In genomic region chr1:233114860-233115259, GRCh38 we compare ENCODE assay signal across 14 cellular contexts.
DNase-seq lines count a peak whose midpoint lies in the region; ATAC-seq and TF ChIP-seq lines count a peak whose summit lies in the region.
"Had no signal": no experiment of that assay in that cellular context is flagged by ENCODE, and none has a peak within 500 bp of the region (broad histone marks: within the 10 kb centered on the region; RNA-seq: fewer than 3 reads in every experiment).

No MANE protein-coding gene starts in this region.

- H3K27ac Mint-ChIP-seq in CD8-positive, alpha-beta memory T cell = peak overlapping the region in 1 of 8 donors; percentile 37
- H3K27ac Mint-ChIP-seq: CD4-positive, CD25-positive, alpha-beta regulatory T cell had no signal

- H3K27ac ChIP-seq in ACC112 (ENCODE audit: low read depth, low read length) = peak overlapping the region; percentile 98
- peak overlapping the region; percentile 77 for H3K27ac ChIP-seq in HL-60 (replicated peaks)
- peak overlapping the region; percentile 6 for H3K27ac ChIP-seq in lower lobe of right lung
- H3K27ac ChIP-seq in CD8-positive, alpha-beta memory T cell (ENCODE audit: low read depth, low read length) = no peak overlapping the region
- H3K27ac ChIP-seq: right atrium auricular region had no signal

- peak; percentile 24 to 27 for ATAC-seq in lower lobe of right lung

- H3K27me3 Mint-ChIP-seq in CD8-positive, alpha-beta memory T cell = no peaks in the 10 kb centered on the region
- H3K27me3 Mint-ChIP-seq: CD4-positive, CD25-positive, alpha-beta regulatory T cell had no signal

- H3K4me3 ChIP-seq in ACC112 (ENCODE audit: low read depth, low read length) = no peak overlapping the region; the same call in 1 of the 2 replicates
- no peak overlapping the region for H3K4me3 ChIP-seq in HL-60 (replicated peaks; ENCODE audit: insufficient read depth, low read length)
- H3K4me3 ChIP-seq in lower lobe of right lung = no peak overlapping the region
- H3K4me3 ChIP-seq in CD8-positive, alpha-beta memory T cell (ENCODE audit: low read length) = no peak overlapping the region
- H3K4me3 ChIP-seq: right atrium auricular region, transverse colon had no signal

- DNase-seq in HL-60 (ENCODE audit: low read depth in 1 of 2, low spot score in 1 of 2) = peak; percentile 60 to 74
- DNase-seq in UCSD-AML1 (lab: John Stamatoyannopoulos, UW; ENCODE audit: unreplicated experiment) = peak; percentile 45
- DNase-seq in lower lobe of right lung = no peak
- DNase-seq in inferior parietal cortex (ENCODE audit: extremely low spot score) = no peak
- no peak for DNase-seq in CD8-positive, alpha-beta memory T cell
- DNase-seq in NCI-H128 (lab: John Stamatoyannopoulos, UW; ENCODE audit: unreplicated experiment) = no peak
- DNase-seq in erythroblast (lab: John Stamatoyannopoulos, UW) = no peak
- DNase-seq: CD4-positive, CD25-positive, alpha-beta regulatory T cell; effector memory CD4-positive, alpha-beta T cell; NCI-H1092 treated with DMSO at 0.1 percent for 48 hours; NCI-H82; transverse colon had no signal

- H3K27me3 ChIP-seq in ACC112 (ENCODE audit: insufficient read depth, low read length) (no peaks in the 10 kb centered on the region), HL-60 (ENCODE audit: insufficient read depth, poor library complexity, severe bottlenecking) (no peaks in the 10 kb centered on the region), lower lobe of right lung (ENCODE audit: low read depth) (no peaks in the 10 kb centered on the region)
- no peaks in the 10 kb centered on the region for H3K27me3 ChIP-seq in CD8-positive, alpha-beta memory T cell (ENCODE audit: insufficient read depth, low read length, poor library complexity, severe bottlenecking)
- H3K27me3 ChIP-seq: right atrium auricular region, transverse colon had no signal

- H2AFZ ChIP-seq in ACC112 (ENCODE audit: low read length, unreplicated experiment) = peak overlapping the region; percentile 6

- CTCF ChIA-PET in CD8-positive, alpha-beta memory T cell (lab: Charles Lee) = no interaction called here

- intact Hi-C loops in lower lobe of right lung (cut with DNase I) = no loop called here

- peaks cover 17 to 62% (median 33%) of the 10 kb centered on the region in 3 donors for H3K36me3 Mint-ChIP-seq in CD8-positive, alpha-beta memory T cell

- no peaks in the 10 kb centered on the region for H3K79me2 ChIP-seq in ACC112 (ENCODE audit: control insufficient read depth, insufficient read depth, low read length, unreplicated experiment)

- POLR2A ChIA-PET in CD8-positive, alpha-beta memory T cell (lab: Charles Lee) = no interaction called here

- no peak overlapping the region for H3K4me3 Mint-ChIP-seq in CD8-positive, alpha-beta memory T cell
- H3K4me3 Mint-ChIP-seq: CD4-positive, CD25-positive, alpha-beta regulatory T cell had no signal

- no peaks in the 10 kb centered on the region for H3K9me3 ChIP-seq in lower lobe of right lung
- H3K9me3 ChIP-seq in CD8-positive, alpha-beta memory T cell (ENCODE audit: low read length) = no peaks in the 10 kb centered on the region
- H3K9me3 ChIP-seq: right atrium auricular region, transverse colon had no signal

- H3K36me3 ChIP-seq in ACC112 (ENCODE audit: insufficient read depth, low read length) (peaks cover 7% of the 10 kb centered on the region; the same call in 1 of the 2 replicates), lower lobe of right lung (no peaks in the 10 kb centered on the region)
- H3K36me3 ChIP-seq in CD8-positive, alpha-beta memory T cell (ENCODE audit: insufficient read depth, low read length) = no peaks in the 10 kb centered on the region
- H3K36me3 ChIP-seq: right atrium auricular region, transverse colon had no signal

- TF ChIP-seq POLR2A in erythroblast (IDR thresholded peaks at IDR 0.05; ENCODE audit: low read length) = no peak

- H3K9me3 Mint-ChIP-seq in CD8-positive, alpha-beta memory T cell = no peaks in the 10 kb centered on the region
- H3K9me3 Mint-ChIP-seq: CD4-positive, CD25-positive, alpha-beta regulatory T cell had no signal

- H3K4me1 ChIP-seq in ACC112 (ENCODE audit: control insufficient read depth, insufficient read depth, low read length, unreplicated experiment) = peaks cover 35% of the 10 kb centered on the region
- H3K4me1 ChIP-seq in lower lobe of right lung = peaks cover 38% of the 10 kb centered on the region
- H3K4me1 ChIP-seq in CD8-positive, alpha-beta memory T cell (ENCODE audit: insufficient read depth, low read length) = no peaks in the 10 kb centered on the region

- TF ChIP-seq CTCF in HL-60 (IDR thresholded peaks at IDR 0.05; ENCODE audit: insufficient read depth, low read length) = no peak
- TF ChIP-seq CTCF in lower lobe of right lung (IDR thresholded peaks at IDR 0.05) = no peak

- H3K4me1 Mint-ChIP-seq in CD8-positive, alpha-beta memory T cell = peaks cover 13 to 32% (median 14%) of the 10 kb centered on the region in 3 donors

Comparison
In these comparisons a context has a peak if more than half of its experiments do, and no peak if none do; other contexts are left out.
1. DNase-seq: peak in HL-60 (2 of 2) and UCSD-AML1 (single experiment); none in lower lobe of right lung (single experiment), inferior parietal cortex (single experiment), CD8-positive, alpha-beta memory T cell (0 of 5), NCI-H128 (single experiment) and erythroblast (0 of 2).